Comparison of ENCODE assay signal across 11 cellular contexts in the genomic region with DNA sequence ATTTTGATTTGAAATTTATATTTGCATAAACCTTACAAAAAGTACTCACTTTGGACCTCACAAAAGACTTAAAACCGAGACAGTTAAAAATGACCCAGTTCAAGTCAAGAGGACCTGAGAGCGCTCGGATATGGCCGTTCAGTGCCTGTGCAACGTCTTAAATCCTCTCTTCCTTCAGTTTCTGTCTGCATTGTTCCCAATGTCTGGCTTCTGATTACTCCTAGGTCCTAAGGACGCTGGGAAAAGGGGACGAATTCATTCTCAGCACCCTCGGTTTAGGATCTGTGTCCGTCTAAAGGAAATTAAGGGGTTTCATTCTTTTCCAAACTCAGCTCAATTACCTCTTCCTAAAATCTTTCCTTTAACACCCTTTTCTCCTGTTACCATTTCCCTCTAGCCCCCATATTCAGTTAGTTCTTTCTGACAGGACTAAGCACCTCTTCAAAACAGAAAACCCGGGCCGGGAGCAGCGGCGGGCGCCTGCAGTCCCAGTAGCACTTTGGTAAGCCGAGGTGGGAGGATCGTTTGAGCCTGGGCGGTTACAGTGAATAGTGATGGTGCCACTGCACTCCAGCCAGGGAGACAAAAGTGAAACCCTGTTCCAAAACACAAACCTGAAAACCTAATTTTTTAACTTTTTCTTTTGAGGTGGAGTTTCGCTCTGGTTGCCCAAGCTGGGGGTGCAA. TPM values are rescaled to one million over a fixed set of nuclear protein-coding genes. Genes with fewer than 3 reads are reported as not detected.
DNase-seq lines count a peak whose midpoint lies in the region; ATAC-seq and TF ChIP-seq lines count a peak whose summit lies in the region.
"Had no signal": no experiment of that assay in that cellular context is flagged by ENCODE, and none has a peak within 500 bp of the region (broad histone marks: within the 10 kb centered on the region; RNA-seq: fewer than 3 reads in every experiment).

No MANE protein-coding gene starts in this region.

- peak overlapping the region; percentile 90 for H3K4me3 Mint-ChIP-seq in mesothelial cell of epicardium
- H3K4me3 Mint-ChIP-seq in Caco-2 (ENCODE audit: unreplicated experiment) = no peak overlapping the region

- H3K27me3 Mint-ChIP-seq in mesothelial cell of epicardium (ENCODE audit: low read depth) (no peaks in the 10 kb centered on the region), Caco-2 (ENCODE audit: insufficient read depth, unreplicated experiment) (no peaks in the 10 kb centered on the region)

- no peak overlapping the region for H3K27ac ChIP-seq in thymus (ENCODE audit: low read depth)
- H3K27ac ChIP-seq: BLaER1 had no signal

- POLR2A ChIA-PET in Caco-2 (lab: Charles Lee) = no interaction called here

- H3K4me3 ChIP-seq in choroid plexus epithelial cell (ENCODE audit: low read depth, low read length) = peak overlapping the region; percentile 54
- peak overlapping the region; percentile 50 for H3K4me3 ChIP-seq in thymus (ENCODE audit: low read length)
- no peak overlapping the region for H3K4me3 ChIP-seq in Caco-2 (ENCODE audit: low read depth, low read length)
- H3K4me3 ChIP-seq: BLaER1, MG63 had no signal

- H3K9me3 ChIP-seq in thymus (ENCODE audit: control insufficient read depth) = no peaks in the 10 kb centered on the region
- no peaks in the 10 kb centered on the region for H3K9me3 ChIP-seq in Caco-2
- H3K9me3 ChIP-seq: BLaER1, MG63 had no signal

- H3K27me3 ChIP-seq in thymus (ENCODE audit: control insufficient read depth, insufficient read depth) (no peaks in the 10 kb centered on the region), Caco-2 (replicated peaks; ENCODE audit: control insufficient read depth, insufficient read depth, low read length) (no peaks in the 10 kb centered on the region)
- H3K27me3 ChIP-seq: BLaER1, MG63 had no signal

- intact Hi-C loops in Caco-2 (cut with micrococcal nuclease; ENCODE audit: unreplicated experiment) = no loop called here

- DNase-seq in activated gamma-delta T cell treated with Interleukin-2 at 50 U/mL for 16 hours = peak; percentile 12
- DNase-seq in activated gamma-delta T cell (lab: John Stamatoyannopoulos, UW) = no peak
- peak; percentile 68 for DNase-seq in choroid plexus epithelial cell (ENCODE audit: low read depth)
- peak in 1 of 2 experiments; percentile 51 for DNase-seq in mesothelial cell of epicardium (ENCODE audit: low spot score in 2 of 2, unreplicated experiment in 2 of 2)
- no peak for DNase-seq in mesenteric fat pad (ENCODE audit: low spot score)
- no peak for DNase-seq in Caco-2
- DNase-seq: MG63 had no signal

- peaks cover 37% of the 10 kb centered on the region for H3K4me1 Mint-ChIP-seq in mesothelial cell of epicardium
- peaks cover 14% of the 10 kb centered on the region for H3K4me1 Mint-ChIP-seq in Caco-2 (ENCODE audit: low read depth, unreplicated experiment)

- ATAC-seq in GM18502 (IDR thresholded peaks at IDR 0.05; ENCODE audit: poor library complexity, unreplicated experiment) = no peak

- CTCF ChIA-PET in Caco-2 (lab: Charles Lee) = no interaction called here

- WGBS in thymus = 7% methylated on average over 18 of the region's 18 CpGs

- H3K27ac Mint-ChIP-seq in mesothelial cell of epicardium (peak overlapping the region; percentile 96), Caco-2 (ENCODE audit: unreplicated experiment) (no peak overlapping the region)

- H3K4me1 ChIP-seq in thymus (ENCODE audit: control insufficient read depth, insufficient read depth, low read length) (no peaks in the 10 kb centered on the region), Caco-2 (no peaks in the 10 kb centered on the region)
- H3K4me1 ChIP-seq: BLaER1 had no signal

- BruUV-seq in Caco-2 (replicated peaks; lab: Mats Ljungman, UMichigan) = no TSS peak

- H3K9me3 Mint-ChIP-seq in mesothelial cell of epicardium = no peaks in the 10 kb centered on the region
- H3K9me3 Mint-ChIP-seq in Caco-2 (ENCODE audit: unreplicated experiment) = peaks cover 10% of the 10 kb centered on the region

- peaks cover 7% of the 10 kb centered on the region for H3K36me3 Mint-ChIP-seq in mesothelial cell of epicardium
- H3K36me3 Mint-ChIP-seq in Caco-2 (ENCODE audit: insufficient read depth, unreplicated experiment) = no peaks in the 10 kb centered on the region

- H3K36me3 ChIP-seq in thymus (ENCODE audit: control insufficient read depth, insufficient read depth) = no peaks in the 10 kb centered on the region
- H3K36me3 ChIP-seq in Caco-2 (ENCODE audit: control insufficient read depth, insufficient read depth, low read length) = no peaks in the 10 kb centered on the region
- H3K36me3 ChIP-seq: BLaER1, MG63 had no signal

- TF ChIP-seq CTCF in choroid plexus epithelial cell (conservative IDR thresholded peaks at IDR 0.05; ENCODE audit: low read depth, low read length) (no peak), mesothelial cell of epicardium (IDR thresholded peaks at IDR 0.05; ENCODE audit: unreplicated experiment) (no peak), Caco-2 (IDR thresholded peaks at IDR 0.05; ENCODE audit: insufficient read depth in 1 of 2, low read depth in 1 of 2, low read length in 1 of 2, severe bottlenecking in 1 of 2, unreplicated experiment in 1 of 2) (no peak)

RNA-seq across cellular contexts. Expression of gene DPPA4, which starts 0.9 kb away (rescaled TPM):
- total RNA-seq in mesothelial cell of epicardium = 86.2 to 89.3 TPM (median 87.7 TPM) in 3 replicates
- 14.2 TPM for polyA plus RNA-seq in thymus
- total RNA-seq in mesenteric fat pad = not detected
- not detected in 2 replicates for total RNA-seq in Caco-2 (2022)
- total RNA-seq: renal cortical epithelial cell had no signal

RNA-seq across cellular contexts. Expression of gene DPPA2, which starts 20.1 kb away (rescaled TPM):
- total RNA-seq in mesothelial cell of epicardium (1.2 to 1.4 TPM (median 1.2 TPM) in 3 replicates), mesenteric fat pad (not detected), Caco-2 (2022) (not detected in 2 replicates)
- polyA plus RNA-seq in thymus = 0.62 TPM

Comparison
In these comparisons a context has a peak if more than half of its experiments do, and no peak if none do; other contexts are left out.
1. DNase-seq: peak in activated gamma-delta T cell treated with Interleukin-2 at 50 U/mL for 16 hours (single experiment) and choroid plexus epithelial cell (single experiment); none in activated gamma-delta T cell (single experiment), mesenteric fat pad (single experiment) and Caco-2 (0 of 2).
2. RNA of gene DPPA4, which starts 0.9 kb away (total RNA-seq): 86.2 to 89.3 TPM in mesothelial cell of epicardium; not detected in mesenteric fat pad (single experiment) and not detected in Caco-2; every median in the first group is over 10 times any median in the second.